Comparison of ENCODE assay signal across 8 cellular contexts in the genomic region with DNA sequence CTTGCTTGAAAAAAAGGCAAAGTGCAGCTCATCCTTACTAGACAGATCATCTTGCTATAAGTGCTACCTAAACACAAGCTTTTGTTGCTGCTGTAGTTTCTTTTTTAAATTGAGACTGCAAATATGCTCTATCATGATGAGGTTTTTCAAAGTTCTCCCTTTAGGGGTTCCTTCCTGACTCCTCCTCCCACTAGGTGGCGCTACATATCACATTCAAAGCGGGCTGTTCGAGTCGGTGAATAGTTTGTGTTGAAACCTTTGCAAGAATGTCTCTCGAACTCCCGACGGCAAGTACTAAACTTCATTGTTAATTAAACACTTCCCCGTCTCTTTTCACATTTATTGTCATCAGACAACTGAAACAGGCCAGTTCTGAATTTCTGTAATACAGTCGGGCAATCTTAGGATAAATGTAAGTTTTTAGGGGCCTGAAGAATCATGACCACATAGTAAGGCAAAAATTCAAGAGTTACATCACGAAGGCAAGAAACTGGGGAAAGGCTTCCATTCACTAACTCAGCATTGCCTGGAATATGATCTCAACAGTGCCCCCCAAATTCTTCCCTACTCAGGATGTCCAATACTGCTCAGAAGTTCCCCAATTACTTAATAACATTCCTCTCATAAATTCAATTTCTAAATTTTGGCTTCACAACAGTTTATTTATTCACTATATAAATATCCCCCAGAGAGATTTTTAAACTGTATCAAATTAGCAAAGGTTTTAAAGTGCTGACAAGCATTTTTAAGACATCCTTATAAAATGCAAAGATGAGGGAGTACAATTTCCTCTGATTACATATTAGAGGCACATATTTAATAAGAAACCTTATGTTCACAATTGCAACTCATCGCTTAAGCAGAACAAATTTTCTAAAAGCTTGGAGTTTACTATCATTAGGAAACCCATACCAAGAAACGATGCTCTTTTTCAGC. TPM values are rescaled to one million over a fixed set of nuclear protein-coding genes. Genes with fewer than 3 reads are reported as not detected.
DNase-seq lines count a peak whose midpoint lies in the region; ATAC-seq, FAIRE-seq and TF ChIP-seq lines count a peak whose summit lies in the region.

No MANE protein-coding gene starts in this region.

- FAIRE-seq in RCC 7860 (lab: Jason Lieb, UNC) = no peak

- H3K4me3 Mint-ChIP-seq in activated T-cell treated with anti-CD3 and anti-CD28 coated beads, Interleukin-2, amount 50 U/mL, for 72 hours = no peak overlapping the region
- no peak overlapping the region for H3K4me3 Mint-ChIP-seq in stimulated activated memory B cell treated with anti-CD40 and anti-IgM and Interleukin-4, amounts not matched to agents 10 μg/mL and 1 μg/mL and 100 μg/mL, for 72 hours

- peaks cover 50% of the 10 kb centered on the region for H3K27me3 Mint-ChIP-seq in activated T-cell treated with anti-CD3 and anti-CD28 coated beads, Interleukin-2, amount 50 U/mL, for 72 hours (ENCODE audit: low read depth)
- peaks cover 60% of the 10 kb centered on the region for H3K27me3 Mint-ChIP-seq in stimulated activated memory B cell treated with anti-CD40 and anti-IgM and Interleukin-4, amounts not matched to agents 10 μg/mL and 1 μg/mL and 100 μg/mL, for 72 hours

- peaks cover 6% of the 10 kb centered on the region for H3K4me1 Mint-ChIP-seq in activated T-cell treated with anti-CD3 and anti-CD28 coated beads, Interleukin-2, amount 50 U/mL, for 72 hours (ENCODE audit: low read depth)
- H3K4me1 Mint-ChIP-seq in stimulated activated memory B cell treated with anti-CD40 and anti-IgM and Interleukin-4, amounts not matched to agents 10 μg/mL and 1 μg/mL and 100 μg/mL, for 72 hours = no peaks in the 10 kb centered on the region

- H3K36me3 Mint-ChIP-seq in activated T-cell treated with anti-CD3 and anti-CD28 coated beads, Interleukin-2, amount 50 U/mL, for 72 hours (ENCODE audit: insufficient read depth in 2 of 2) = no peaks in the 10 kb centered on the region
- no peaks in the 10 kb centered on the region for H3K36me3 Mint-ChIP-seq in stimulated activated memory B cell treated with anti-CD40 and anti-IgM and Interleukin-4, amounts not matched to agents 10 μg/mL and 1 μg/mL and 100 μg/mL, for 72 hours

- TF ChIP-seq CTCF in neutrophil (IDR thresholded peaks at IDR 0.05) (peak; percentile 43), suprapubic skin (IDR thresholded peaks at IDR 0.05) (peak; percentile 76 to 83)

- H3K27ac Mint-ChIP-seq in activated T-cell treated with anti-CD3 and anti-CD28 coated beads, Interleukin-2, amount 50 U/mL, for 72 hours = no peak overlapping the region
- H3K27ac Mint-ChIP-seq in stimulated activated memory B cell treated with anti-CD40 and anti-IgM and Interleukin-4, amounts not matched to agents 10 μg/mL and 1 μg/mL and 100 μg/mL, for 72 hours = no peak overlapping the region

- no peaks in the 10 kb centered on the region for H3K36me3 ChIP-seq in neutrophil
- no peaks in the 10 kb centered on the region for H3K36me3 ChIP-seq in suprapubic skin

- no peaks in the 10 kb centered on the region for H3K9me3 Mint-ChIP-seq in activated T-cell treated with anti-CD3 and anti-CD28 coated beads, Interleukin-2, amount 50 U/mL, for 72 hours
- H3K9me3 Mint-ChIP-seq in stimulated activated memory B cell treated with anti-CD40 and anti-IgM and Interleukin-4, amounts not matched to agents 10 μg/mL and 1 μg/mL and 100 μg/mL, for 72 hours = no peaks in the 10 kb centered on the region

- no peaks in the 10 kb centered on the region for H3K4me1 ChIP-seq in neutrophil (ENCODE audit: control insufficient read depth in 1 of 2, insufficient read depth in 1 of 2, low read depth in 1 of 2, low read length in 1 of 2)
- H3K4me1 ChIP-seq in suprapubic skin = peaks cover 6% of the 10 kb centered on the region

- DNase-seq in ELR (ENCODE audit: low read depth) (peak; percentile 89), HS-27A (ENCODE audit: low read depth) (peak; percentile 49), RCC 7860 (ENCODE audit: low spot score) (peak; percentile 9), fibroblast of peridontal ligament (ENCODE audit: extremely low read depth) (peak; percentile 95), suprapubic skin (ENCODE audit: low spot score in 2 of 2) (peak; percentile 81 to 88)
- DNase-seq in activated T-cell treated with anti-CD3 and anti-CD28 coated beads, Interleukin-2, amount 50 U/mL, for 72 hours = peak; percentile 77 to 85

- no peak overlapping the region for H3K27ac ChIP-seq in neutrophil
- H3K27ac ChIP-seq in suprapubic skin = no peak overlapping the region

- no peak for TF ChIP-seq POLR2A in suprapubic skin (IDR thresholded peaks at IDR 0.05)

- H3K9me3 ChIP-seq in neutrophil (no peaks in the 10 kb centered on the region), suprapubic skin (no peaks in the 10 kb centered on the region)

- TF ChIP-seq EP300 in suprapubic skin (IDR thresholded peaks at IDR 0.05) = no peak

- H3K4me3 ChIP-seq in neutrophil (ENCODE audit: low read depth in 1 of 2, low read length in 1 of 2) (no peak overlapping the region), suprapubic skin (no peak overlapping the region)

- WGBS in suprapubic skin = 26% methylated on average over 12 of the region's 12 CpGs

- H3K27me3 ChIP-seq in neutrophil (peaks cover 51% of the 10 kb centered on the region), suprapubic skin (peaks cover 13% of the 10 kb centered on the region)

- ATAC-seq in activated T-cell treated with anti-CD3 and anti-CD28 coated beads, Interleukin-2, amount 50 U/mL, for 72 hours (replicated peaks in 1 of 2) = peak; percentile 64 to 77
- ATAC-seq in stimulated activated memory B cell treated with anti-CD40 and anti-IgM and Interleukin-4, amounts not matched to agents 10 μg/mL and 1 μg/mL and 100 μg/mL, for 72 hours = no peak

RNA-seq across cellular contexts. Expression of gene HS3ST3A1, which starts 6.7 kb away (rescaled TPM):
- total RNA-seq in activated T-cell treated with anti-CD3 and anti-CD28 coated beads, Interleukin-2, amount 50 U/mL, for 72 hours = 1 to 10 TPM in 1 of 2 donors, under 1 TPM in 1; 0.72 to 1.5 TPM
- total RNA-seq in suprapubic skin = 10 to 100 TPM in 1 of 4 donors, 1 to 10 TPM in 3; 2.9 to 10.5 (median 5.0) TPM

Comparison
In these comparisons a context has a peak if more than half of its experiments do, and no peak if none do; other contexts are left out.
1. DNase-seq: peak in every context shown above with its lines; median percentile 95 in fibroblast of peridontal ligament; 89 in ELR; 84 in suprapubic skin; 81 in activated T-cell treated with anti-CD3 and anti-CD28 coated beads, Interleukin-2, amount 50 U/mL, for 72 hours; 49 in HS-27A; 9 in RCC 7860.